ENCODE assay signal across 2 cellular contexts in genomic region chr14:95524706-95525512, GRCh38.
TF ChIP-seq lines count a peak whose summit lies in the region.

No MANE protein-coding gene starts in this region.

TF ChIP-seq in SK-N-SH, 30 proteins besides CTCF, POLR2A, EP300 and RAD21 (continued from another document):
- TF ChIP-seq REST (IDR thresholded peaks at IDR 0.05; ENCODE audit: low read depth, low read length) = no peak
- TF ChIP-seq FOXM1 (IDR thresholded peaks at IDR 0.05; ENCODE audit: low read depth) = no peak
- no peak for TF ChIP-seq SMC3 (IDR thresholded peaks at IDR 0.05; ENCODE audit: low read depth, low read length)

TF ChIP-seq in SK-N-SH treated with all-trans-retinoic acid at 6 μM for 48 hours, 23 proteins besides CTCF, POLR2A, EP300 and RAD21 (continued from another document):
- TF ChIP-seq PATZ1 (CRISPR knock-in tag; IDR thresholded peaks at IDR 0.05; ENCODE audit: borderline replicate concordance) (no peak), OSR1 (CRISPR knock-in tag; IDR thresholded peaks at IDR 0.05) (no peak), POU6F1 (CRISPR knock-in tag; IDR thresholded peaks at IDR 0.05; ENCODE audit: borderline replicate concordance, low read depth) (no peak), ZC3H10 (CRISPR knock-in tag; IDR thresholded peaks at IDR 0.05) (no peak), ZNF8 (CRISPR knock-in tag; IDR thresholded peaks at IDR 0.05) (no peak), ISL1 (CRISPR knock-in tag; IDR thresholded peaks at IDR 0.05) (no peak), RARB (CRISPR knock-in tag; IDR thresholded peaks at IDR 0.05) (no peak), TCF4 (CRISPR knock-in tag; IDR thresholded peaks at IDR 0.05; ENCODE audit: borderline replicate concordance) (no peak)
